2 cellular contexts compared by ENCODE assay signal in genomic region chr6:111187874-111188273, GRCh38.
TF ChIP-seq lines count a peak whose summit lies in the region.

No MANE protein-coding gene starts in this region.

TF ChIP-seq in HepG2, 621 proteins besides CTCF, POLR2A, EP300 and RAD21 (continued from another document):
- TF ChIP-seq ZNF431 (CRISPR knock-in tag; IDR thresholded peaks at IDR 0.05; ENCODE audit: borderline replicate concordance, low read depth), result no peak
- no peak for TF ChIP-seq GABPA (IDR thresholded peaks at IDR 0.05; ENCODE audit: low read depth, low read length)
- TF ChIP-seq GABPA (CRISPR knock-in tag; IDR thresholded peaks at IDR 0.05; ENCODE audit: low read depth), result no peak
- TF ChIP-seq ZFP36L1 (CRISPR knock-in tag; IDR thresholded peaks at IDR 0.05), result no peak
- no peak for TF ChIP-seq UBTF (CRISPR knock-in tag; IDR thresholded peaks at IDR 0.05)
- no peak for TF ChIP-seq CREB3 (CRISPR knock-in tag; IDR thresholded peaks at IDR 0.05)

TF ChIP-seq in K562, 482 proteins besides CTCF, POLR2A, EP300 and RAD21 (continued from another document):
- TF ChIP-seq ZNF75A (CRISPR knock-in tag; IDR thresholded peaks at IDR 0.05), result no peak
- TF ChIP-seq FOXK1 (CRISPR knock-in tag; IDR thresholded peaks at IDR 0.05; ENCODE audit: borderline replicate concordance), result no peak
- no peak for TF ChIP-seq LARP7 (IDR thresholded peaks at IDR 0.05)
- TF ChIP-seq JUND (IDR thresholded peaks at IDR 0.05; ENCODE audit: borderline replicate concordance, low read depth, low read length), result no peak
- TF ChIP-seq JUND (tag; IDR thresholded peaks at IDR 0.05; ENCODE audit: borderline replicate concordance, low read depth, low read length), result no peak
- TF ChIP-seq, protein P1, sequence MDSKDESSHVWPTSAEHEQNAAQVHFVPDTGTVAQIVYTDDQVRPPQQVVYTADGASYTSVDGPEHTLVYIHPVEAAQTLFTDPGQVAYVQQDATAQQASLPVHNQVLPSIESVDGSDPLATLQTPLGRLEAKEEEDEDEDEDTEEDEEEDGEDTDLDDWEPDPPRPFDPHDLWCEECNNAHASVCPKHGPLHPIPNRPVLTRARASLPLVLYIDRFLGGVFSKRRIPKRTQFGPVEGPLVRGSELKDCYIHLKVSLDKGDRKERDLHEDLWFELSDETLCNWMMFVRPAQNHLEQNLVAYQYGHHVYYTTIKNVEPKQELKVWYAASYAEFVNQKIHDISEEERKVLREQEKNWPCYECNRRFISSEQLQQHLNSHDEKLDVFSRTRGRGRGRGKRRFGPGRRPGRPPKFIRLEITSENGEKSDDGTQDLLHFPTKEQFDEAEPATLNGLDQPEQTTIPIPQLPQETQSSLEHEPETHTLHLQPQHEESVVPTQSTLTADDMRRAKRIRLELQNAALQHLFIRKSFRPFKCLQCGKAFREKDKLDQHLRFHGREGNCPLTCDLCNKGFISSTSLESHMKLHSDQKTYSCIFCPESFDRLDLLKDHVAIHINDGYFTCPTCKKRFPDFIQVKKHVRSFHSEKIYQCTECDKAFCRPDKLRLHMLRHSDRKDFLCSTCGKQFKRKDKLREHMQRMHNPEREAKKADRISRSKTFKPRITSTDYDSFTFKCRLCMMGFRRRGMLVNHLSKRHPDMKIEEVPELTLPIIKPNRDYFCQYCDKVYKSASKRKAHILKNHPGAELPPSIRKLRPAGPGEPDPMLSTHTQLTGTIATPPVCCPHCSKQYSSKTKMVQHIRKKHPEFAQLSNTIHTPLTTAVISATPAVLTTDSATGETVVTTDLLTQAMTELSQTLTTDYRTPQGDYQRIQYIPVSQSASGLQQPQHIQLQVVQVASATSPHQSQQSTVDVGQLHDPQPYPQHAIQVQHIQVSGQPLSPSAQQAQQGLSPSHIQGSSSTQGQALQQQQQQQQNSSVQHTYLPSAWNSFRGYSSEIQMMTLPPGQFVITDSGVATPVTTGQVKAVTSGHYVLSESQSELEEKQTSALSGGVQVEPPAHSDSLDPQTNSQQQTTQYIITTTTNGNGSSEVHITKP (IDR thresholded peaks at IDR 0.05; ENCODE audit: partially characterized antibody), result no peak
- no peak for TF ChIP-seq ZNF133 (CRISPR knock-in tag; IDR thresholded peaks at IDR 0.05)
- TF ChIP-seq ZNF217 (CRISPR knock-in tag; IDR thresholded peaks at IDR 0.05), result no peak
- TF ChIP-seq, protein P2, sequence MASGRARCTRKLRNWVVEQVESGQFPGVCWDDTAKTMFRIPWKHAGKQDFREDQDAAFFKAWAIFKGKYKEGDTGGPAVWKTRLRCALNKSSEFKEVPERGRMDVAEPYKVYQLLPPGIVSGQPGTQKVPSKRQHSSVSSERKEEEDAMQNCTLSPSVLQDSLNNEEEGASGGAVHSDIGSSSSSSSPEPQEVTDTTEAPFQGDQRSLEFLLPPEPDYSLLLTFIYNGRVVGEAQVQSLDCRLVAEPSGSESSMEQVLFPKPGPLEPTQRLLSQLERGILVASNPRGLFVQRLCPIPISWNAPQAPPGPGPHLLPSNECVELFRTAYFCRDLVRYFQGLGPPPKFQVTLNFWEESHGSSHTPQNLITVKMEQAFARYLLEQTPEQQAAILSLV (tag; IDR thresholded peaks at IDR 0.05), result no peak
